Comparison of ENCODE assay signal across 9 cellular contexts in genomic region chr19:35458821-35459391, GRCh38.
DNase-seq lines count a peak whose midpoint lies in the region; ATAC-seq and TF ChIP-seq lines count a peak whose summit lies in the region.
"Had no signal": no experiment of that assay in that cellular context is flagged by ENCODE, and none has a peak within 500 bp of the region (broad histone marks: within the 10 kb centered on the region; RNA-seq: fewer than 3 reads in every experiment).

No MANE protein-coding gene starts in this region.

- DNase-seq in CD1c-positive myeloid dendritic cell (ENCODE audit: extremely low spot score), result peak; percentile 63
- DNase-seq in NCI-H1694 (lab: John Stamatoyannopoulos, UW), result peak; percentile 90
- DNase-seq in iris pigment epithelial cell (ENCODE audit: low read depth), result peak; percentile 3
- no peak for DNase-seq in erythroblast (lab: John Stamatoyannopoulos, UW)
- no peak for DNase-seq in HPDE6-E6E7 (ENCODE audit: extremely low spot score)
- no peak for DNase-seq in NCI-H2029 (lab: John Stamatoyannopoulos, UW)
- no peak for DNase-seq in D341Med (ENCODE audit: low spot score)
- DNase-seq: NCI-H1930 had no signal

- no peak for TF ChIP-seq POLR2A in erythroblast (IDR thresholded peaks at IDR 0.05; ENCODE audit: low read length)

- peak; percentile 50 for ATAC-seq in GM21447 (IDR thresholded peaks at IDR 0.05; ENCODE audit: unreplicated experiment)

Comparison
In these comparisons a context has a peak if more than half of its experiments do, and no peak if none do; other contexts are left out.
1. DNase-seq: peak in CD1c-positive myeloid dendritic cell (single experiment), NCI-H1694 (single experiment) and iris pigment epithelial cell (single experiment); none in erythroblast (0 of 2), HPDE6-E6E7 (single experiment), NCI-H2029 (single experiment) and D341Med (single experiment).